23 cellular contexts compared by ENCODE assay signal in the genomic region with DNA sequence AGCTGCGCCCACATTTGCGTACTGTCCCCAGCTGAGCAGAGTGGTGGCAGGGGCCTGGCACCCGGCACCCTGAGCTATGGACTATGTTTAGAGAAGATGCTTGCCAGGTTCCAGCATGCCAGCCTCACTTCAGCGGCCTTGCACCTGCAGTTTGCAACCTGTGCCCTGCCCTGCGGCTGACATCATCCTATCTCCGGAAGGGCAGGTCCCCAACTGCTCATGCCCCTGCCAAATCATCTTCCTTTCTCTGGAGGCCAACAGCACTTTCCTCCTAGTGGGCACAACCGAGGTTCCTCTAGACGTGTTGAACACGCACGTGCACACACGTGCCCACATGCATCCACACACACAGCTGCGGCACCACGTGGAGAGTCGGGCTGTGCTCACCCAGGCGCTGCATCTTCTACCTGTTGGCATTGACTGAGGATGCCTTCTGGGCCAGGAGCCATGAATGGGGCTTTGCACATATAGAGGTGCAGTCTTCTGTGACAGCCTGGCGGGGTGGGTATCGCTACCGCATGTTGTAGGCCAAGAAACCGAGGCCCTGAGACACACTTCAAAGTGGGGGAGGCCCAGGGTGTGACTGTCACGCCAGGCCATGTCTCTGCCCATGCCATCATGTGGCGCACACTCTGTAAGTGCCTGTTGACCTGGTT. TPM values are rescaled to one million over a fixed set of nuclear protein-coding genes. Genes with fewer than 3 reads are reported as not detected.
DNase-seq lines count a peak whose midpoint lies in the region; ATAC-seq and TF ChIP-seq lines count a peak whose summit lies in the region.
"Had no signal": no experiment of that assay in that cellular context is flagged by ENCODE, and none has a peak within 500 bp of the region (broad histone marks: within the 10 kb centered on the region; RNA-seq: fewer than 3 reads in every experiment).

No MANE protein-coding gene starts in this region.

- peaks cover 13% of the 10 kb centered on the region for H3K27me3 ChIP-seq in upper lobe of right lung
- H3K27me3 ChIP-seq in breast epithelium: peaks cover 0 to 47% of the 10 kb centered on the region in 2 donors

- no peaks in the 10 kb centered on the region for H3K4me1 Mint-ChIP-seq in stimulated activated naive B cell treated with anti-CD40 and anti-IgM and Interleukin-4, amounts not matched to agents 10 μg/mL and 1 μg/mL and 100 μg/mL, for 72 hours

- TF ChIP-seq POLR2A in breast epithelium (IDR thresholded peaks at IDR 0.05): no peak

- H3K9me3 ChIP-seq in upper lobe of right lung (no peaks in the 10 kb centered on the region), breast epithelium (no peaks in the 10 kb centered on the region)
- H3K9me3 ChIP-seq: SJSA1 had no signal

- H3K27ac ChIP-seq in upper lobe of right lung (no peak overlapping the region), breast epithelium (no peak overlapping the region)
- H3K27ac ChIP-seq: C4-2B, PC-9, SJSA1 had no signal

- H3K4me1 ChIP-seq in upper lobe of right lung: no peaks in the 10 kb centered on the region
- H3K4me1 ChIP-seq in breast epithelium: no peaks in the 10 kb centered on the region
- H3K4me1 ChIP-seq: SJSA1 had no signal

- intact Hi-C loops in upper lobe of right lung (cut with DNase I): no loop called here
- intact Hi-C loops in breast epithelium (cut with DNase I; ENCODE audit: low total_unique reads): no loop called here

- ATAC-seq in esophagus mucosa (peak; percentile 11), upper lobe of right lung (peak; percentile 48)
- no peak for ATAC-seq in stimulated activated naive B cell treated with anti-CD40 and anti-IgM and Interleukin-4, amounts not matched to agents 10 μg/mL and 1 μg/mL and 100 μg/mL, for 72 hours (replicated peaks)

- H3K4me3 ChIP-seq in upper lobe of right lung: no peak overlapping the region
- no peak overlapping the region for H3K4me3 ChIP-seq in breast epithelium
- H3K4me3 ChIP-seq: PC-9, SJSA1 had no signal

- H3K4me3 Mint-ChIP-seq in stimulated activated naive B cell treated with anti-CD40 and anti-IgM and Interleukin-4, amounts not matched to agents 10 μg/mL and 1 μg/mL and 100 μg/mL, for 72 hours: no peak overlapping the region
- H3K4me3 Mint-ChIP-seq: HFFc6 had no signal

- H3K9me3 Mint-ChIP-seq in stimulated activated naive B cell treated with anti-CD40 and anti-IgM and Interleukin-4, amounts not matched to agents 10 μg/mL and 1 μg/mL and 100 μg/mL, for 72 hours: no peaks in the 10 kb centered on the region
- H3K9me3 Mint-ChIP-seq: HFFc6 had no signal

- peaks cover 54 to 63% of the 10 kb centered on the region in 2 donors for H3K27me3 Mint-ChIP-seq in stimulated activated naive B cell treated with anti-CD40 and anti-IgM and Interleukin-4, amounts not matched to agents 10 μg/mL and 1 μg/mL and 100 μg/mL, for 72 hours

- TF ChIP-seq CTCF in upper lobe of right lung (IDR thresholded peaks at IDR 0.05) (no peak), breast epithelium (IDR thresholded peaks at IDR 0.05) (no peak)

- no peaks in the 10 kb centered on the region for H3K36me3 Mint-ChIP-seq in stimulated activated naive B cell treated with anti-CD40 and anti-IgM and Interleukin-4, amounts not matched to agents 10 μg/mL and 1 μg/mL and 100 μg/mL, for 72 hours

- no peaks in the 10 kb centered on the region for H3K36me3 ChIP-seq in upper lobe of right lung
- no peaks in the 10 kb centered on the region for H3K36me3 ChIP-seq in breast epithelium
- H3K36me3 ChIP-seq: SJSA1 had no signal

- DNase-seq in NCI-H345 (lab: John Stamatoyannopoulos, UW) (peak; percentile 78), NCI-H345 treated with DMSO at 0.1 percent for 48 hours (lab: John Stamatoyannopoulos, UW; ENCODE audit: unreplicated experiment) (no peak), NCI-H2196 treated with DMSO at 0.1 percent for 48 hours (lab: John Stamatoyannopoulos, UW; ENCODE audit: unreplicated experiment) (peak; percentile 56), upper lobe of right lung (no peak), breast epithelium (ENCODE audit: low spot score in 2 of 2) (no peak)
- DNase-seq in stimulated activated naive B cell treated with anti-CD40 and anti-IgM and Interleukin-4, amounts not matched to agents 10 μg/mL and 1 μg/mL and 100 μg/mL, for 72 hours: no peak
- DNase-seq: AML-193, DMS53, H7, HFFc6, KG1, NCI-H1092, NCI-H1436, NCI-H1930, NCI-H2171, NCI-H69, PC-9 had no signal

- H3K27ac Mint-ChIP-seq in stimulated activated naive B cell treated with anti-CD40 and anti-IgM and Interleukin-4, amounts not matched to agents 10 μg/mL and 1 μg/mL and 100 μg/mL, for 72 hours: no peak overlapping the region
- H3K27ac Mint-ChIP-seq: HFFc6 had no signal

RNA-seq across cellular contexts. Expression of a gene that starts 24.5 kb away (rescaled TPM):
- total RNA-seq in esophagus mucosa (not detected), upper lobe of right lung (not detected), breast epithelium (under 1 TPM in 1 of 3 donors, not detected in 2; 0.29 TPM)
- total RNA-seq: A172; HFFc6; NCI-H460; PC-9; SJSA1; T-helper 1 cell treated with Interleukin-12 subunit alpha and Interleukin-12 subunit beta and Interleukin-4 antibody, amounts not matched to agents 30 ng/mL and 1 ng/mL, for 36 hours had no signal

Comparison
In these comparisons a context has a peak if more than half of its experiments do, and no peak if none do; other contexts are left out.
1. DNase-seq: peak in NCI-H345 (single experiment) and NCI-H2196 treated with DMSO at 0.1 percent for 48 hours (single experiment); none in NCI-H345 treated with DMSO at 0.1 percent for 48 hours (single experiment), upper lobe of right lung (single experiment), breast epithelium (0 of 2) and stimulated activated naive B cell treated with anti-CD40 and anti-IgM and Interleukin-4, amounts not matched to agents 10 μg/mL and 1 μg/mL and 100 μg/mL, for 72 hours (single experiment).
2. ATAC-seq: peak in esophagus mucosa (single experiment) and upper lobe of right lung (single experiment); none in stimulated activated naive B cell treated with anti-CD40 and anti-IgM and Interleukin-4, amounts not matched to agents 10 μg/mL and 1 μg/mL and 100 μg/mL, for 72 hours (0 of 2).